ENCODE assay signal across 9 cellular contexts in genomic region chr1:32900371-32900955, GRCh38. TPM values are rescaled to one million over a fixed set of nuclear protein-coding genes. Genes with fewer than 3 reads are reported as not detected.
DNase-seq lines count a peak whose midpoint lies in the region; ATAC-seq, FAIRE-seq and TF ChIP-seq lines count a peak whose summit lies in the region.
"Had no signal": no experiment of that assay in that cellular context is flagged by ENCODE, and none has a peak within 500 bp of the region (broad histone marks: within the 10 kb centered on the region; RNA-seq: fewer than 3 reads in every experiment).

No MANE protein-coding gene starts in this region.

- H3K27ac Mint-ChIP-seq in activated CD4-positive, alpha-beta T cell treated with anti-CD3 and anti-CD28 coated beads, Interleukin-2, amount 10 ng/mL, durations not matched to agents 7 days and 5 days = no peak overlapping the region

- CTCF ChIA-PET in activated CD4-positive, alpha-beta T cell treated with anti-CD3 and anti-CD28 coated beads, Interleukin-2, amount 10 ng/mL, durations not matched to agents 7 days and 5 days (lab: Charles Lee) = interaction anchor here (0.9 to 1.5 kb wide), 2 partner anchors 10 to 28 kb away, joined by 3 read pairs; no protein-coding TSS in a partner anchor

- TF ChIP-seq POLR2A in transverse colon (IDR thresholded peaks at IDR 0.05) (no peak), GM18505 (IDR thresholded peaks at IDR 0.05; ENCODE audit: borderline replicate concordance, extremely low read depth, insufficient read depth, insufficient read length) (no peak)

- H3K4me1 ChIP-seq in lower lobe of right lung = peaks cover 7% of the 10 kb centered on the region
- H3K4me1 ChIP-seq in transverse colon = peaks cover 0 to 29% (median 18%) of the 10 kb centered on the region in 4 donors

- H3K4me3 Mint-ChIP-seq in activated CD4-positive, alpha-beta T cell treated with anti-CD3 and anti-CD28 coated beads, Interleukin-2, amount 10 ng/mL, durations not matched to agents 7 days and 5 days = peak overlapping the region; percentile 51

- H3K27ac ChIP-seq in lower lobe of right lung (peak overlapping the region; percentile 11), transverse colon (peak overlapping the region; percentile 80 to 95 (median 90))

- DNase-seq in activated CD4-positive, alpha-beta T cell treated with anti-CD3 and anti-CD28 coated beads, Interleukin-2, amount 10 ng/mL, durations not matched to agents 7 days and 5 days = no peak
- DNase-seq in activated CD4-positive, alpha-beta T cell treated with anti-CD3 and anti-CD28 coated beads for 4 hours = no peak
- DNase-seq in bronchial epithelial cell (ENCODE audit: low read depth) (no peak), lower lobe of right lung (no peak), transverse colon (no peak), NCI-H2029 treated with DMSO at 0.1 percent for 48 hours (lab: John Stamatoyannopoulos, UW) (no peak)

- FAIRE-seq in bronchial epithelial cell (lab: Jason Lieb, UNC) = no peak

- H3K4me3 ChIP-seq in bronchial epithelial cell (ENCODE audit: low read depth, low read length) (peak overlapping the region; percentile 85), lower lobe of right lung (peak overlapping the region; percentile 69), transverse colon (peak overlapping the region; percentile 81 to 89 (median 84))

- TF ChIP-seq CTCF in bronchial epithelial cell (IDR thresholded peaks at IDR 0.05; ENCODE audit: insufficient read depth, low read length, severe bottlenecking) (no peak), lower lobe of right lung (IDR thresholded peaks at IDR 0.05) (no peak), transverse colon (IDR thresholded peaks at IDR 0.05) (no peak)

- H3K9me3 ChIP-seq in lower lobe of right lung (no peaks in the 10 kb centered on the region), transverse colon (no peaks in the 10 kb centered on the region)

- no peaks in the 10 kb centered on the region for H3K9me3 Mint-ChIP-seq in activated CD4-positive, alpha-beta T cell treated with anti-CD3 and anti-CD28 coated beads, Interleukin-2, amount 10 ng/mL, durations not matched to agents 7 days and 5 days

- POLR2A ChIA-PET in activated CD4-positive, alpha-beta T cell treated with anti-CD3 and anti-CD28 coated beads, Interleukin-2, amount 10 ng/mL, durations not matched to agents 7 days and 5 days (lab: Charles Lee) = no interaction called here

- peak in 1 of 2 donors; percentile 13 for ATAC-seq in lower lobe of right lung
- no peak for ATAC-seq in GM18873 (IDR thresholded peaks at IDR 0.05; ENCODE audit: low FRiP score, unreplicated experiment)
- no peak for ATAC-seq in GM18505 (IDR thresholded peaks at IDR 0.05; ENCODE audit: unreplicated experiment)

- in situ Hi-C loops in transverse colon (cut with MboI; ENCODE audit: low pct_ligation_motif_present in 1 of 4, low pct_unique_long_range_greater_than_20kb in 1 of 4, low sequenced_read_pairs in 3 of 4) = no loop called here

- H3K36me3 ChIP-seq in bronchial epithelial cell (ENCODE audit: control insufficient read depth, insufficient read depth, low read length) = peaks cover 5% of the 10 kb centered on the region
- H3K36me3 ChIP-seq in lower lobe of right lung = no peaks in the 10 kb centered on the region
- no peaks in the 10 kb centered on the region for H3K36me3 ChIP-seq in transverse colon

- 29 to 80% methylated on average over 2 to 19 of the region's 22 CpGs for WGBS in transverse colon (ENCODE audit: low coverage in 1 of 2), 2 donors

- no peak for TF ChIP-seq EP300 in transverse colon (IDR thresholded peaks at IDR 0.05; ENCODE audit: low read depth)

- peaks cover 61% of the 10 kb centered on the region for H3K27me3 Mint-ChIP-seq in activated CD4-positive, alpha-beta T cell treated with anti-CD3 and anti-CD28 coated beads, Interleukin-2, amount 10 ng/mL, durations not matched to agents 7 days and 5 days

- H3K4me1 Mint-ChIP-seq in activated CD4-positive, alpha-beta T cell treated with anti-CD3 and anti-CD28 coated beads, Interleukin-2, amount 10 ng/mL, durations not matched to agents 7 days and 5 days = peaks cover 5% of the 10 kb centered on the region

- no peaks in the 10 kb centered on the region for H3K27me3 ChIP-seq in bronchial epithelial cell (ENCODE audit: control insufficient read depth, insufficient read depth, low read length)
- H3K27me3 ChIP-seq in lower lobe of right lung (ENCODE audit: low read depth) = peaks cover 19% of the 10 kb centered on the region
- peaks cover 5% of the 10 kb centered on the region for H3K27me3 ChIP-seq in transverse colon

- no peaks in the 10 kb centered on the region for H3K36me3 Mint-ChIP-seq in activated CD4-positive, alpha-beta T cell treated with anti-CD3 and anti-CD28 coated beads, Interleukin-2, amount 10 ng/mL, durations not matched to agents 7 days and 5 days (ENCODE audit: low read depth)

- intact Hi-C loops in lower lobe of right lung (cut with DNase I) (no loop called here), transverse colon (cut with DNase I; ENCODE audit: low total_unique reads) (no loop called here)

RNA-seq across cellular contexts. Expression of gene TMEM54, which starts 0.7 kb away (rescaled TPM):
- not detected for total RNA-seq in activated CD4-positive, alpha-beta T cell treated with anti-CD3 and anti-CD28 coated beads, Interleukin-2, amount 10 ng/mL, durations not matched to agents 7 days and 5 days
- 112 and 167 TPM in 2 replicates for total RNA-seq in bronchial epithelial cell
- 44.0 TPM for total RNA-seq in lower lobe of right lung
- total RNA-seq in transverse colon = 1,000 to 10,000 TPM in 2 of 4 donors, 100 to 1,000 TPM in 2; 330 to 1,204 (median 846) TPM

RNA-seq across cellular contexts. Expression of gene HPCA, which starts 14.2 kb away (rescaled TPM):
- total RNA-seq in activated CD4-positive, alpha-beta T cell treated with anti-CD3 and anti-CD28 coated beads, Interleukin-2, amount 10 ng/mL, durations not matched to agents 7 days and 5 days = not detected
- not detected in 2 replicates for total RNA-seq in bronchial epithelial cell
- total RNA-seq in lower lobe of right lung = not detected
- under 1 TPM in 2 of 4 donors, not detected in 2; 0.64 to 0.96 TPM for total RNA-seq in transverse colon
- total RNA-seq: Daoy had no signal

RNA-seq across cellular contexts. Expression of gene FNDC5, which starts 29.8 kb away (rescaled TPM):
- total RNA-seq in activated CD4-positive, alpha-beta T cell treated with anti-CD3 and anti-CD28 coated beads, Interleukin-2, amount 10 ng/mL, durations not matched to agents 7 days and 5 days = not detected
- total RNA-seq in bronchial epithelial cell = not detected in 2 replicates
- 0.65 TPM for total RNA-seq in lower lobe of right lung
- under 1 TPM in 2 of 4 donors, not detected in 2; 0.32 to 0.55 TPM for total RNA-seq in transverse colon

Comparison
In these comparisons a context has a peak if more than half of its experiments do, and no peak if none do; other contexts are left out.
1. RNA of gene TMEM54, which starts 0.7 kb away (total RNA-seq): 330 to 1,204 TPM in transverse colon, 112 to 167 TPM in bronchial epithelial cell and 44.0 TPM in lower lobe of right lung (single experiment); not detected in activated CD4-positive, alpha-beta T cell treated with anti-CD3 and anti-CD28 coated beads, Interleukin-2, amount 10 ng/mL, durations not matched to agents 7 days and 5 days; every median in the first group is over 10 times any median in the second.
2. Peak in every context shown above with its lines, with median percentiles within 50 percentile points of each other: H3K4me3 ChIP-seq.